In the genomic region with DNA sequence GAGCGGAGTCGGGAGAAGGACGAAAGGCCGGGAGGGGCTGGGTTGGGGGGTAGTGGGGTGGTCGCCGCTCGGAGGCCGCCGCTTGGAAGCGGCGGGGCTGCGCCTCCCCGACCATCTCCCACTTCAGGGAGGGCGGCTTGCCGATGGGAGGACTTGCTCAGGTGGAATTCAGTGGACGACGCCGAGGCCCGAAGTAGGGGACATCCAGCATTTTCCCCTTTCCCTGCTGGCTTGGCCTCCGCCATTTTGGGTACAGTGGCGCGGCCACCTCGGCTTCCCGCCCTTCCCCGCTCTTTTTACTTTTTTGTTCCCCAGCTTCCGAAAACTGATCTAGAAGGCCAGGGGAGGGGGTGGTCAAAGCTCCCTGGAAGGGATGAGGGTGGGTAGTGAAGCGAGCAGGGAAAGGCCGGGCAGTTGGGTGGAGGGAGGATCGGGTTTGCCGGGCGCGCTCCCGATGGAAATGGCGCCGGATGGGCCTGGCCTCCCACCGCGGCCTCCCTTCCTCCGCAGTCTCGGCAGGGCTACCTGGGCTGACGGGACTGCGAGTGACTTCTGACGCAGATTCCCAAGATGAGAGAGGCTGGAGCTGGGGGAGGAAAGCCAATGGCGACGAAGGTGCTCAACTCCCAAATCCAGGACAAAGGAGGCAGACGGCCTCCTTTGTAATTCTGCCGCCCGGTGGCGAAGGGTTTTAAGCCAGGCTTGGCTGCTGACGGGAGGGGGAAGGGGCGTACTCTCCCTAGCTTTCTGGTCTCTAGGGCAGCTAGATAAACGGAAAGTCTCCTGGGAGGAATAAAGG, we compare ENCODE assay signal across 8 cellular contexts. TPM values are rescaled to one million over a fixed set of nuclear protein-coding genes. Genes with fewer than 3 reads are reported as not detected.
DNase-seq lines count a peak whose midpoint lies in the region; ATAC-seq and TF ChIP-seq lines count a peak whose summit lies in the region.

A gene (minus strand): TSS at position 670 of the 799 bp plus-strand sequence. CDS start 26,084 bp downstream, outside the sequence.

- H3K9me3 Mint-ChIP-seq in activated CD4-positive, alpha-beta T cell treated with anti-CD3 and anti-CD28 coated beads, Interleukin-2, amount 10 ng/mL, durations not matched to agents 7 days and 5 days: no peaks in the 10 kb centered on the region

- ATAC-seq in GM18909 (IDR thresholded peaks at IDR 0.05; ENCODE audit: poor library complexity, unreplicated experiment): peak; percentile 19
- peak; percentile 18 for ATAC-seq in HG03175 (IDR thresholded peaks at IDR 0.05; ENCODE audit: unreplicated experiment)
- ATAC-seq in right lobe of liver: peak; percentile 41 to 49 (median 44)

- no peak for DNase-seq in AG04449 (ENCODE audit: low read depth, low spot score)
- DNase-seq in NCI-H446 (lab: John Stamatoyannopoulos, UW): peak; percentile 34 to 62
- DNase-seq in activated CD4-positive, alpha-beta T cell treated with anti-CD3 and anti-CD28 coated beads, Interleukin-2, amount 10 ng/mL, durations not matched to agents 7 days and 5 days: peak; percentile 67
- peak; percentile 33 to 76 (median 69) for DNase-seq in dorsolateral prefrontal cortex
- DNase-seq in right lobe of liver: peak; percentile 81 to 83 (median 81)
- peak; percentile 66 for DNase-seq in stimulated activated CD4-positive, alpha-beta T cell treated with anti-CD3 and anti-CD28 coated beads, Interleukin-4, amount 100 ng/mL, for 24 hours

- H3K36me3 ChIP-seq in right lobe of liver: peaks cover 0 to 1% (median 0%) of the 10 kb centered on the region in 4 donors

- H3K4me3 Mint-ChIP-seq in activated CD4-positive, alpha-beta T cell treated with anti-CD3 and anti-CD28 coated beads, Interleukin-2, amount 10 ng/mL, durations not matched to agents 7 days and 5 days: peak within 1 kb of the TSS; percentile 100

- H3K27me3 ChIP-seq in dorsolateral prefrontal cortex (no peaks in the 10 kb centered on the region), right lobe of liver (no peaks in the 10 kb centered on the region)

- peak; percentile 67 for TF ChIP-seq POLR2A in right lobe of liver (IDR thresholded peaks at IDR 0.05)

- H3K9me3 ChIP-seq in right lobe of liver: no peaks in the 10 kb centered on the region

- H3K27ac ChIP-seq in dorsolateral prefrontal cortex (peak within 1 kb of the TSS; percentile 91 to 100 (median 99)), right lobe of liver (peak within 1 kb of the TSS; percentile 94 to 96 (median 94))

- peaks cover 40% of the 10 kb centered on the region for H3K36me3 Mint-ChIP-seq in activated CD4-positive, alpha-beta T cell treated with anti-CD3 and anti-CD28 coated beads, Interleukin-2, amount 10 ng/mL, durations not matched to agents 7 days and 5 days (ENCODE audit: low read depth)

- H3K27me3 Mint-ChIP-seq in activated CD4-positive, alpha-beta T cell treated with anti-CD3 and anti-CD28 coated beads, Interleukin-2, amount 10 ng/mL, durations not matched to agents 7 days and 5 days: no peaks in the 10 kb centered on the region

- POLR2A ChIA-PET in AG04449 (lab: Yijun Ruan, JAX): interaction anchor here (0.6 to 1.1 kb wide), 8 partner anchors 18 to 623 kb away, joined by 3 to 6 read pairs (median 3); a partner anchor contains a TSS
- POLR2A ChIA-PET in activated CD4-positive, alpha-beta T cell treated with anti-CD3 and anti-CD28 coated beads, Interleukin-2, amount 10 ng/mL, durations not matched to agents 7 days and 5 days (lab: Charles Lee): interaction anchor here (0.6 to 1.0 kb wide), 3 partner anchors 13 to 74 kb away, joined by 3 to 11 read pairs (median 4); a partner anchor contains a TSS

- CTCF ChIA-PET in AG04449 (lab: Yijun Ruan, JAX): interaction anchor here (0.7 to 4.9 kb wide), 6 partner anchors 17 to 249 kb away, joined by 3 to 33 read pairs (median 5); a partner anchor contains a TSS
- CTCF ChIA-PET in activated CD4-positive, alpha-beta T cell treated with anti-CD3 and anti-CD28 coated beads, Interleukin-2, amount 10 ng/mL, durations not matched to agents 7 days and 5 days (lab: Charles Lee): interaction anchor here (1.0 to 1.6 kb wide), 5 partner anchors 10 to 477 kb away, joined by 3 to 7 read pairs (median 3); a partner anchor contains a TSS

- 0% methylated on average over 19 of the region's 51 CpGs for WGBS in right lobe of liver (ENCODE audit: insufficient coverage, low coverage, low lambda C conversion rate, missing lambda C conversion rate)

- peak; percentile 49 for TF ChIP-seq CTCF in AG04449 (IDR thresholded peaks at IDR 0.05; ENCODE audit: insufficient read depth, low read length, missing control alignments)
- peak in 53 of 56 donors; percentile 27 to 68 (median 51) for TF ChIP-seq CTCF in dorsolateral prefrontal cortex (IDR thresholded peaks at IDR 0.05 in 54 of 56, conservative IDR thresholded peaks at IDR 0.05 in 2 of 56; ENCODE audit: low read depth in 1 of 56, partially characterized antibody in 56 of 56)
- TF ChIP-seq CTCF in right lobe of liver (IDR thresholded peaks at IDR 0.05): peak; percentile 12 to 43 (median 30)

- H3K4me1 ChIP-seq in right lobe of liver: peaks cover 0 to 45% (median 10%) of the 10 kb centered on the region in 4 donors

- intact Hi-C loops in dorsolateral prefrontal cortex (cut with DNase I) (loop anchor here (2.0 to 10.0 kb wide), 9 partner anchors 74 to 572 kb away; a partner anchor contains a TSS), right lobe of liver (cut with DNase I) (no loop called here)

- H3K4me1 Mint-ChIP-seq in activated CD4-positive, alpha-beta T cell treated with anti-CD3 and anti-CD28 coated beads, Interleukin-2, amount 10 ng/mL, durations not matched to agents 7 days and 5 days: peaks cover 58% of the 10 kb centered on the region

- H3K4me3 ChIP-seq in AG04449 (ENCODE audit: low read depth, low read length) (peak within 1 kb of the TSS; percentile 91), dorsolateral prefrontal cortex (peak within 1 kb of the TSS; percentile 64 to 99 (median 90)), right lobe of liver (peak within 1 kb of the TSS; percentile 78 to 88 (median 79))

- peak within 1 kb of the TSS; percentile 100 for H3K27ac Mint-ChIP-seq in activated CD4-positive, alpha-beta T cell treated with anti-CD3 and anti-CD28 coated beads, Interleukin-2, amount 10 ng/mL, durations not matched to agents 7 days and 5 days

RNA-seq across cellular contexts. Expression of the gene that starts here (rescaled TPM):
- total RNA-seq in activated CD4-positive, alpha-beta T cell treated with anti-CD3 and anti-CD28 coated beads, Interleukin-2, amount 10 ng/mL, durations not matched to agents 7 days and 5 days: 1 to 10 TPM; 1.6 to 2.0 TPM
- total RNA-seq in dorsolateral prefrontal cortex: 10 to 100 TPM in 20 of 120 experiments, 1 to 10 TPM in 100; 2.8 to 18.0 (median 7.7) TPM
- total RNA-seq in right lobe of liver: 100 to 1,000 TPM in 4 of 6 experiments, 10 to 100 TPM in 2; 45.5 to 162 (median 129) TPM

Comparison
In these comparisons a context has a peak if more than half of its experiments do, and no peak if none do; other contexts are left out.
1. intact Hi-C loops: an anchor here in dorsolateral prefrontal cortex (2.0 to 10.0 kb wide); none called in right lobe of liver.